In the genomic region with DNA sequence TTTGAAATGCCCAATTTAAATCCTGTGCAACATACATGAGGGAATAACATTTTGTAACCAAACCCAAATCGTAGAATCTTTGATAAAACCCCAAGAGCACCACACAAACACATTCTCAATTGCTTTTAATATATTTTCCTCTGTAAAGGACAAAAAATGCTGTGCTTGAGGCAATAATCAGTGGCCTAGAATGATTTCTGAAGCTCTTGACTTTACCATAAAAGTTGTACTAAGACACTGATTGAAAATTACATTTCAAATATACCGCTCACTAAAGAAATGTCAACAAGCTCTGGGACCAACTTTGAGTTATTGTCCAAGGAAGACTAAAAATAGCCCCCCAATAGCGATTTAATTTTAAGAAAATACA, we compare ENCODE assay signal across 12 cellular contexts. TPM values are rescaled to one million over a fixed set of nuclear protein-coding genes. Genes with fewer than 3 reads are reported as not detected.
DNase-seq lines count a peak whose midpoint lies in the region; ATAC-seq and TF ChIP-seq lines count a peak whose summit lies in the region.
"Had no signal": no experiment of that assay in that cellular context is flagged by ENCODE, and none has a peak within 500 bp of the region (broad histone marks: within the 10 kb centered on the region; RNA-seq: fewer than 3 reads in every experiment).

No MANE protein-coding gene starts in this region.

- H3K79me1 ChIP-seq in neuronal stem cell (ENCODE audit: low read depth, low read length) = no peaks in the 10 kb centered on the region

- no peak overlapping the region for H3K27ac ChIP-seq in CD4-positive, alpha-beta memory T cell (ENCODE audit: low read depth, low read length)
- H3K27ac ChIP-seq in HCT116 (ENCODE audit: low read depth, low read length) = no peak overlapping the region
- no peak overlapping the region for H3K27ac ChIP-seq in A673 (ENCODE audit: low read depth, low read length, poor library complexity, severe bottlenecking)
- no peak overlapping the region for H3K27ac ChIP-seq in coronary artery
- H3K27ac ChIP-seq in neuronal stem cell (replicated peaks; ENCODE audit: low read length) = no peak overlapping the region

- peaks cover 0 to 4% of the 10 kb centered on the region in 2 donors for H3K36me3 Mint-ChIP-seq in CD4-positive, alpha-beta memory T cell
- H3K36me3 Mint-ChIP-seq in activated naive CD8-positive, alpha-beta T cell = peaks cover 3% of the 10 kb centered on the region
- H3K36me3 Mint-ChIP-seq in naive thymus-derived CD8-positive, alpha-beta T cell = peaks cover 0 to 5% (median 0%) of the 10 kb centered on the region in 3 donors

- H3K23ac ChIP-seq in neuronal stem cell (ENCODE audit: low read depth, low read length, poor library complexity) = no peak overlapping the region

- H2BK12ac ChIP-seq in neuronal stem cell (ENCODE audit: low read length) = no peak overlapping the region

- no peak for DNase-seq in CD4-positive, alpha-beta memory T cell
- DNase-seq in HCT116 (ENCODE audit: low read depth, low spot score) (no peak), A673 (ENCODE audit: low spot score) (no peak), coronary artery (ENCODE audit: low spot score) (no peak), neuronal stem cell (ENCODE audit: low spot score) (no peak)
- peak in 1 of 10 donors; percentile 9 for DNase-seq in naive thymus-derived CD8-positive, alpha-beta T cell
- DNase-seq: DMS153, Karpas-422, kidney glomerular epithelial cell, T1000 had no signal

- TF ChIP-seq RAD21 in HCT116 (IDR thresholded peaks at IDR 0.05; ENCODE audit: low read depth) = no peak

- no peaks in the 10 kb centered on the region for H3K36me3 ChIP-seq in CD4-positive, alpha-beta memory T cell (ENCODE audit: insufficient read depth, low read length)
- H3K36me3 ChIP-seq in HCT116 (ENCODE audit: control insufficient read depth in 1 of 2, insufficient read depth in 2 of 2, low read length in 2 of 2) (no peaks in the 10 kb centered on the region), A673 (ENCODE audit: insufficient read depth, low read length, poor library complexity, severe bottlenecking) (no peaks in the 10 kb centered on the region), neuronal stem cell (replicated peaks in 1 of 2; ENCODE audit: control insufficient read depth in 2 of 2, insufficient read depth in 2 of 2, low read length in 2 of 2) (no peaks in the 10 kb centered on the region)

- H3K9ac ChIP-seq in HCT116 (ENCODE audit: low read length) = no peak overlapping the region
- no peak overlapping the region for H3K9ac ChIP-seq in neuronal stem cell (ENCODE audit: low read depth, low read length, poor library complexity)

- no peak overlapping the region for H2BK5ac ChIP-seq in neuronal stem cell (ENCODE audit: low read length)

- no peak for TF ChIP-seq CTCF in HCT116 (IDR thresholded peaks at IDR 0.05 in 2 of 3, conservative IDR thresholded peaks at IDR 0.05 in 1 of 3; ENCODE audit: borderline replicate concordance in 1 of 3, insufficient read depth in 1 of 3, low read depth in 2 of 3, low read length in 2 of 3)
- no peak for TF ChIP-seq CTCF in A673 (conservative IDR thresholded peaks at IDR 0.05; ENCODE audit: low read depth, low read length)
- no peak for TF ChIP-seq CTCF in coronary artery (IDR thresholded peaks at IDR 0.05)

- no peaks in the 10 kb centered on the region for H4K20me1 ChIP-seq in HCT116 (ENCODE audit: insufficient read depth)

- H4K91ac ChIP-seq in neuronal stem cell (ENCODE audit: low read depth, low read length, poor library complexity) = no peak overlapping the region

- ATAC-seq in HCT116 (no peak), GM19467 (IDR thresholded peaks at IDR 0.05; ENCODE audit: unreplicated experiment) (no peak)
- no peak for ATAC-seq in naive thymus-derived CD8-positive, alpha-beta T cell

- no peak overlapping the region for H2BK120ac ChIP-seq in neuronal stem cell (ENCODE audit: low read depth, low read length)

- peak overlapping the region in 5 of 7 donors; percentile 25 to 91 (median 54) for H3K27ac Mint-ChIP-seq in CD4-positive, alpha-beta memory T cell
- peak overlapping the region; percentile 34 for H3K27ac Mint-ChIP-seq in activated naive CD8-positive, alpha-beta T cell
- peak overlapping the region in 7 of 10 donors; percentile 35 to 94 (median 86) for H3K27ac Mint-ChIP-seq in naive thymus-derived CD8-positive, alpha-beta T cell

- H3K4me2 ChIP-seq in HCT116 (ENCODE audit: low read length) (peak overlapping the region; percentile 89), neuronal stem cell (ENCODE audit: insufficient read depth, low read length, poor library complexity, severe bottlenecking) (no peak overlapping the region)

- no peak overlapping the region for H3K18ac ChIP-seq in neuronal stem cell (ENCODE audit: low read length)

- H2AK5ac ChIP-seq in neuronal stem cell (ENCODE audit: low read depth, low read length) = no peak overlapping the region

- no peak overlapping the region for H4K8ac ChIP-seq in neuronal stem cell (ENCODE audit: low read depth, low read length)

- RAD21 ChIA-PET in HCT116 (lab: Charles Lee; ENCODE audit: low non-redundant PET in 1 of 2, low total read pairs in 2 of 2, uncharacterized antibody in 2 of 2, unreplicated experiment in 2 of 2) = interaction anchor here in 1 of 2 experiments (1.0 kb wide), 1 partner anchor 124 kb away, joined by 3 read pairs; no protein-coding TSS in a partner anchor

- no peak overlapping the region for H3K4ac ChIP-seq in neuronal stem cell (ENCODE audit: low read length)

- peaks cover 22% of the 10 kb centered on the region for H3K4me1 ChIP-seq in CD4-positive, alpha-beta memory T cell (ENCODE audit: insufficient read depth, low read length)
- H3K4me1 ChIP-seq in HCT116 (ENCODE audit: control insufficient read depth in 1 of 2, insufficient read depth in 2 of 2, low read length in 2 of 2) (peaks cover 0 to 16% of the 10 kb centered on the region in 2 experiments; a peak in 1 of 4 replicates), A673 (ENCODE audit: insufficient read depth, low read length, poor library complexity, severe bottlenecking) (peaks cover 4% of the 10 kb centered on the region), neuronal stem cell (ENCODE audit: control insufficient read depth in 2 of 2, insufficient read depth in 1 of 2, low read depth in 1 of 2, low read length in 2 of 2) (no peaks in the 10 kb centered on the region)

- H3K27me3 Mint-ChIP-seq in CD4-positive, alpha-beta memory T cell = peaks cover 0 to 2% of the 10 kb centered on the region in 2 donors
- H3K27me3 Mint-ChIP-seq in activated naive CD8-positive, alpha-beta T cell = no peaks in the 10 kb centered on the region
- H3K27me3 Mint-ChIP-seq in naive thymus-derived CD8-positive, alpha-beta T cell = peaks cover 0 to 13% (median 0%) of the 10 kb centered on the region in 5 donors

- intact Hi-C loops in CD4-positive, alpha-beta memory T cell (cut with micrococcal nuclease) = loop anchor here (5.0 to 10.0 kb wide), 2 partner anchors 229 to 1164 kb away; a partner anchor contains a TSS
- intact Hi-C loops in HCT116 (cut with micrococcal nuclease) (no loop called here), A673 (cut with micrococcal nuclease; ENCODE audit: unreplicated experiment) (no loop called here)

- no peak overlapping the region for H2AFZ ChIP-seq in HCT116 (ENCODE audit: low read depth, low read length, poor library complexity, severe bottlenecking)
- H2AFZ ChIP-seq in neuronal stem cell (ENCODE audit: low read length) = no peak overlapping the region

- H3K4me3 Mint-ChIP-seq in CD4-positive, alpha-beta memory T cell = peak overlapping the region; percentile 87 to 93 (median 92)
- peak overlapping the region; percentile 92 for H3K4me3 Mint-ChIP-seq in activated naive CD8-positive, alpha-beta T cell
- peak overlapping the region; percentile 82 to 93 (median 90) for H3K4me3 Mint-ChIP-seq in naive thymus-derived CD8-positive, alpha-beta T cell

- H3K4me3 ChIP-seq in CD4-positive, alpha-beta memory T cell (ENCODE audit: low read length in 2 of 2) = no peak overlapping the region
- no peak overlapping the region; a peak in 1 of 4 replicates for H3K4me3 ChIP-seq in HCT116 (replicated peaks in 1 of 2; ENCODE audit: low read depth in 1 of 2, low read length in 2 of 2)
- H3K4me3 ChIP-seq in A673 (ENCODE audit: low read depth, low read length, poor library complexity, severe bottlenecking) = no peak overlapping the region
- H3K4me3 ChIP-seq in coronary artery = no peak overlapping the region
- H3K4me3 ChIP-seq in neuronal stem cell (ENCODE audit: low read length in 2 of 2) = no peak overlapping the region

- no peak overlapping the region for H3K14ac ChIP-seq in neuronal stem cell (ENCODE audit: low read length)

- no peaks in the 10 kb centered on the region for H3K79me2 ChIP-seq in HCT116 (ENCODE audit: insufficient read depth, low read length)

- TF ChIP-seq POLR2A in HCT116 (IDR thresholded peaks at IDR 0.05; ENCODE audit: borderline replicate concordance, extremely low read depth, insufficient read depth, insufficient read length) = no peak

- no peaks in the 10 kb centered on the region for H3K9me2 ChIP-seq in HCT116 (ENCODE audit: insufficient read depth)

- no peak overlapping the region for H2BK15ac ChIP-seq in neuronal stem cell (ENCODE audit: low read length)

- POLR2A ChIA-PET in CD4-positive, alpha-beta memory T cell (lab: Charles Lee; ENCODE audit: partially characterized antibody) = interaction anchor here (3.7 kb wide), 1 partner anchor 33 kb away, joined by 28 read pairs; a partner anchor contains a TSS
- POLR2A ChIA-PET in HCT116 (lab: Charles Lee) = no interaction called here
- POLR2A ChIA-PET in naive thymus-derived CD8-positive, alpha-beta T cell (lab: Charles Lee) = interaction anchor here (2.3 kb wide), 1 partner anchor 33 kb away, joined by 21 read pairs; a partner anchor contains a TSS
- POLR2A ChIA-PET in A673 (lab: Charles Lee; ENCODE audit: low non-redundant PET) = no interaction called here

- H3K27me3 ChIP-seq in CD4-positive, alpha-beta memory T cell (ENCODE audit: insufficient read depth, low read length) = no peaks in the 10 kb centered on the region
- H3K27me3 ChIP-seq in HCT116 (ENCODE audit: insufficient read depth, low read length) (no peaks in the 10 kb centered on the region), A673 (replicated peaks; ENCODE audit: insufficient read depth, low read depth, low read length, poor library complexity) (peaks cover 59% of the 10 kb centered on the region), neuronal stem cell (ENCODE audit: control insufficient read depth in 3 of 3, insufficient read depth in 3 of 3, low read depth in 1 of 3, low read length in 3 of 3) (peaks cover 0 to 53% (median 20%) of the 10 kb centered on the region in 3 experiments)

- no CpG with 5 or more reads among the region's 3 CpGs for WGBS in neuronal stem cell (ENCODE audit: extremely low coverage in 2 of 2, insufficient read length in 2 of 2, insufficient replicate concordance in 1 of 2), 2 donors

- no peaks in the 10 kb centered on the region for H3K9me3 Mint-ChIP-seq in CD4-positive, alpha-beta memory T cell
- H3K9me3 Mint-ChIP-seq in activated naive CD8-positive, alpha-beta T cell (ENCODE audit: low read depth) = no peaks in the 10 kb centered on the region
- H3K9me3 Mint-ChIP-seq in naive thymus-derived CD8-positive, alpha-beta T cell = peaks cover 0 to 6% (median 0%) of the 10 kb centered on the region in 9 donors

- no peaks in the 10 kb centered on the region for H3K9me3 ChIP-seq in CD4-positive, alpha-beta memory T cell (ENCODE audit: control insufficient read depth in 1 of 2, low read length in 2 of 2)
- H3K9me3 ChIP-seq in HCT116 (ENCODE audit: control insufficient read depth in 1 of 2, insufficient read depth in 1 of 2, low read depth in 1 of 2, low read length in 2 of 2) (no peaks in the 10 kb centered on the region), A673 (ENCODE audit: low read depth, low read length, poor library complexity, severe bottlenecking) (no peaks in the 10 kb centered on the region), neuronal stem cell (replicated peaks in 1 of 2; ENCODE audit: control insufficient read depth in 2 of 2, insufficient read depth in 1 of 2, low read depth in 1 of 2, low read length in 2 of 2) (no peaks in the 10 kb centered on the region)

- peaks cover 8 to 23% (median 13%) of the 10 kb centered on the region in 4 donors for H3K4me1 Mint-ChIP-seq in CD4-positive, alpha-beta memory T cell
- peaks cover 23% of the 10 kb centered on the region for H3K4me1 Mint-ChIP-seq in activated naive CD8-positive, alpha-beta T cell (ENCODE audit: low read depth)
- peaks cover 5 to 29% (median 22%) of the 10 kb centered on the region in 4 donors for H3K4me1 Mint-ChIP-seq in naive thymus-derived CD8-positive, alpha-beta T cell

- BruUV-seq in HCT116 (replicated peaks; lab: Mats Ljungman, UMichigan) (TSS peak; percentile 51), A673 (replicated peaks; lab: Mats Ljungman, UMichigan) (no TSS peak)

- CTCF ChIA-PET in CD4-positive, alpha-beta memory T cell (lab: Charles Lee; ENCODE audit: partially characterized antibody) = interaction anchor here (0.6 kb wide), 1 partner anchor 33 kb away, joined by 3 read pairs; a partner anchor contains a TSS
- CTCF ChIA-PET in HCT116 (lab: Charles Lee) = no interaction called here
- CTCF ChIA-PET in A673 (lab: Charles Lee) = no interaction called here

RNA-seq across cellular contexts. Expression of a gene that starts 1.5 kb away (rescaled TPM):
- total RNA-seq in CD4-positive, alpha-beta memory T cell = 1 to 10 TPM; 5.5 to 5.6 TPM
- under 1 TPM; 0.46 to 0.79 TPM for polyA plus RNA-seq in CD4-positive, alpha-beta memory T cell
- 1.8 TPM for total RNA-seq in HCT116 (2021; ENCODE audit: unreplicated experiment)
- polyA plus RNA-seq in HCT116 (2012) = 1.1 and 1.5 TPM in 2 replicates
- total RNA-seq in naive thymus-derived CD8-positive, alpha-beta T cell = 1 to 10 TPM; 7.3 to 7.5 TPM
- polyA plus RNA-seq in naive thymus-derived CD8-positive, alpha-beta T cell = 1 to 10 TPM in 1 of 3 donors, under 1 TPM in 2; 0.23 to 1.1 (median 0.76) TPM
- 0.32 and 0.63 TPM in 2 replicates for total RNA-seq in A673 (2021)
- 0.28 TPM for polyA plus RNA-seq in neuronal stem cell (2013, experiment 1 of 2)
- polyA plus RNA-seq in neuronal stem cell (2013, experiment 2 of 2) = 0.19 TPM

RNA-seq across cellular contexts. Expression of a gene that starts 33.2 kb away (rescaled TPM):
- total RNA-seq in CD4-positive, alpha-beta memory T cell = 1 to 10 TPM; 1.4 to 1.5 TPM
- 1 to 10 TPM; 1.2 to 1.5 TPM for polyA plus RNA-seq in CD4-positive, alpha-beta memory T cell
- total RNA-seq in HCT116 (2021; ENCODE audit: unreplicated experiment) (21.4 TPM), A673 (2021) (26.6 and 29.3 TPM in 2 replicates)
- polyA plus RNA-seq in HCT116 (2012) = 10.0 and 14.7 TPM in 2 replicates
- 1 to 10 TPM; 3.7 to 3.8 TPM for total RNA-seq in naive thymus-derived CD8-positive, alpha-beta T cell
- 1 to 10 TPM; 1.2 to 1.8 (median 1.5) TPM for polyA plus RNA-seq in naive thymus-derived CD8-positive, alpha-beta T cell
- 18.3 TPM for polyA plus RNA-seq in neuronal stem cell (2013, experiment 1 of 2)
- 18.0 TPM for polyA plus RNA-seq in neuronal stem cell (2013, experiment 2 of 2)

Comparison
In these comparisons a context has a peak if more than half of its experiments do, and no peak if none do; other contexts are left out.
1. H3K27ac Mint-ChIP-seq: peak in every context shown above with its lines; median percentile 86 in naive thymus-derived CD8-positive, alpha-beta T cell; 54 in CD4-positive, alpha-beta memory T cell; 34 in activated naive CD8-positive, alpha-beta T cell.
2. POLR2A ChIA-PET loops: an anchor here in CD4-positive, alpha-beta memory T cell (3.7 kb wide) and naive thymus-derived CD8-positive, alpha-beta T cell (2.3 kb wide); none called in HCT116 and A673.